Comparison of ENCODE assay signal across 9 cellular contexts in genomic region chr1:235012436-235013210, GRCh38.
A peak's percentile ranks its signal among the peaks of the same experiment; 100 is the strongest.
DNase-seq lines count a peak whose midpoint lies in the region; ATAC-seq, FAIRE-seq and TF ChIP-seq lines count a peak whose summit lies in the region.
"Had no signal": no experiment of that assay in that cellular context is flagged by ENCODE, and none has a peak within 500 bp of the region (broad histone marks: within the 10 kb centered on the region; RNA-seq: fewer than 3 reads in every experiment).

No MANE protein-coding gene starts in this region.

- H3K9me3 Mint-ChIP-seq in T-helper 1 cell treated with Interleukin-12 subunit alpha and Interleukin-12 subunit beta and Interleukin-4 antibody, amounts not matched to agents 30 μg/mL and 1 μg/mL, for 36 hours, result peaks cover 9% of the 10 kb centered on the region

- H3K36me3 ChIP-seq in skeletal muscle satellite cell (ENCODE audit: insufficient read depth, low read length), result no peaks in the 10 kb centered on the region

- H3K4me2 ChIP-seq in skeletal muscle satellite cell (ENCODE audit: low read length), result peak overlapping the region; percentile 53

- H3K9ac ChIP-seq in skeletal muscle satellite cell (ENCODE audit: low read depth, low read length), result peak overlapping the region; percentile 74

- H3K4me1 ChIP-seq in skeletal muscle satellite cell (ENCODE audit: control insufficient read depth, insufficient read depth, low read length), result peaks cover 30% of the 10 kb centered on the region

- peaks cover 77% of the 10 kb centered on the region for H3K4me1 Mint-ChIP-seq in T-helper 1 cell treated with Interleukin-12 subunit alpha and Interleukin-12 subunit beta and Interleukin-4 antibody, amounts not matched to agents 30 μg/mL and 1 μg/mL, for 36 hours (ENCODE audit: low read depth)

- FAIRE-seq in GM12892 (lab: Jason Lieb, UNC), result peak; percentile 65

- H3K27me3 Mint-ChIP-seq in T-helper 1 cell treated with Interleukin-12 subunit alpha and Interleukin-12 subunit beta and Interleukin-4 antibody, amounts not matched to agents 30 μg/mL and 1 μg/mL, for 36 hours (ENCODE audit: low read depth), result no peaks in the 10 kb centered on the region

- no peaks in the 10 kb centered on the region for H3K27me3 ChIP-seq in skeletal muscle satellite cell (ENCODE audit: control insufficient read depth, insufficient read depth, low read length)

- peak overlapping the region; percentile 9 for H3K4me3 ChIP-seq in skeletal muscle satellite cell (ENCODE audit: low read length)

- H3K27ac Mint-ChIP-seq in T-helper 1 cell treated with Interleukin-12 subunit alpha and Interleukin-12 subunit beta and Interleukin-4 antibody, amounts not matched to agents 30 μg/mL and 1 μg/mL, for 36 hours, result peak overlapping the region; percentile 89

- peaks cover 25% of the 10 kb centered on the region for H3K36me3 Mint-ChIP-seq in T-helper 1 cell treated with Interleukin-12 subunit alpha and Interleukin-12 subunit beta and Interleukin-4 antibody, amounts not matched to agents 30 μg/mL and 1 μg/mL, for 36 hours (ENCODE audit: low read depth)

- no peaks in the 10 kb centered on the region for H3K9me3 ChIP-seq in skeletal muscle satellite cell (replicated peaks; ENCODE audit: low read length)

- peak overlapping the region; percentile 68 for H3K4me3 Mint-ChIP-seq in T-helper 1 cell treated with Interleukin-12 subunit alpha and Interleukin-12 subunit beta and Interleukin-4 antibody, amounts not matched to agents 30 μg/mL and 1 μg/mL, for 36 hours

- ATAC-seq in HG02885 (IDR thresholded peaks at IDR 0.05; ENCODE audit: poor library complexity, unreplicated experiment), result no peak
- no peak for ATAC-seq in HG02938 (IDR thresholded peaks at IDR 0.05; ENCODE audit: unreplicated experiment)

- peak; percentile 31; the same call in 1 of the 2 replicates for TF ChIP-seq POLR2A in GM12892 (IDR thresholded peaks at IDR 0.05; ENCODE audit: low read depth, low read length)

- DNase-seq in GM12892 (ENCODE audit: insufficient read length) (no peak), fibroblast of gingiva (ENCODE audit: low read depth) (peak; percentile 26), NCI-H1105 treated with DMSO at 0.1 percent for 48 hours (lab: John Stamatoyannopoulos, UW) (no peak), NOMO-1 treated with DMSO at 0.1 percent for 48 hours (lab: John Stamatoyannopoulos, UW; ENCODE audit: unreplicated experiment) (no peak)
- DNase-seq: NCI-H2081 had no signal
